ENCODE assay signal across 1 cellular context in the genomic region with DNA sequence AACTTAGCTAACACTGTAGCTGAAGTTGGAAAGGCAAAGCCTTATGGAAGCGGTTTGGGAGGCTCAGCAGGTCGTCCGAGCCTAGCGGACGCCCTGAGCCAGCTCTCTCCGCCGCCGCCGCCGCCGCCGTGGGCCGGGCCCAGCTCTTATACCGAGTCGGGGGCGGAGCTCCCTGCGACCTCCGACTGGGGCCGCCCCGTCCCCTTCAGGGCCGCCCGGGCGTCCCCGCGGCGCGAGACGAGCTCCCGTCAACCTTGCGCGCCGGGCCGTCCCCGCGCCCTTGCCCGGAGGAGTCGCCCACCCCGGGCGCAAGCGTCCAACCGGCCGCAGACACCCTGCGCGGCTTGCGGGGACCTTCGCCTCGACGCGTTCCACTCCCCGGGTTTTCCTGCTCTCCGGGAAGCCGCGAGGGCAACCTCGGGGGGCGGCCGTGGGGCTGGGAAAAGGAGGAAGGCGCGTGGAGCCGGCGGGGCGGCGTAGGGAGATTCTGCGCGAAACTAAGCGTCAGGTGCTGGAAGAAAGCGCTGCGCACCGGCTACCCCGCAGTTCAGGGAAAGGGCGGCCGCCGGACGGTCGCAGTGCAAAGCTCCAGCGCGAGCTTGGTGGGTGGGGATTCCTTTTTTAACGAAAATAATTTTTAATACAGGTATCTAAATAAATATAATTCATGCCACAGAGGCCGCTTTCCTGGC.
TF ChIP-seq lines count a peak whose summit lies in the region.

A gene with protein sequence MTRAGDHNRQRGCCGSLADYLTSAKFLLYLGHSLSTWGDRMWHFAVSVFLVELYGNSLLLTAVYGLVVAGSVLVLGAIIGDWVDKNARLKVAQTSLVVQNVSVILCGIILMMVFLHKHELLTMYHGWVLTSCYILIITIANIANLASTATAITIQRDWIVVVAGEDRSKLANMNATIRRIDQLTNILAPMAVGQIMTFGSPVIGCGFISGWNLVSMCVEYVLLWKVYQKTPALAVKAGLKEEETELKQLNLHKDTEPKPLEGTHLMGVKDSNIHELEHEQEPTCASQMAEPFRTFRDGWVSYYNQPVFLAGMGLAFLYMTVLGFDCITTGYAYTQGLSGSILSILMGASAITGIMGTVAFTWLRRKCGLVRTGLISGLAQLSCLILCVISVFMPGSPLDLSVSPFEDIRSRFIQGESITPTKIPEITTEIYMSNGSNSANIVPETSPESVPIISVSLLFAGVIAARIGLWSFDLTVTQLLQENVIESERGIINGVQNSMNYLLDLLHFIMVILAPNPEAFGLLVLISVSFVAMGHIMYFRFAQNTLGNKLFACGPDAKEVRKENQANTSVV (minus strand): TSS at position 125 of the 692 bp plus-strand sequence. CDS start 326 bp downstream, outside the sequence.

TF ChIP-seq in HepG2, 621 proteins besides CTCF, POLR2A, EP300 and RAD21 (continued from another document and continues in another):
- TF ChIP-seq, protein P1, sequence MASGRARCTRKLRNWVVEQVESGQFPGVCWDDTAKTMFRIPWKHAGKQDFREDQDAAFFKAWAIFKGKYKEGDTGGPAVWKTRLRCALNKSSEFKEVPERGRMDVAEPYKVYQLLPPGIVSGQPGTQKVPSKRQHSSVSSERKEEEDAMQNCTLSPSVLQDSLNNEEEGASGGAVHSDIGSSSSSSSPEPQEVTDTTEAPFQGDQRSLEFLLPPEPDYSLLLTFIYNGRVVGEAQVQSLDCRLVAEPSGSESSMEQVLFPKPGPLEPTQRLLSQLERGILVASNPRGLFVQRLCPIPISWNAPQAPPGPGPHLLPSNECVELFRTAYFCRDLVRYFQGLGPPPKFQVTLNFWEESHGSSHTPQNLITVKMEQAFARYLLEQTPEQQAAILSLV (CRISPR knock-in tag; IDR thresholded peaks at IDR 0.05; ENCODE audit: borderline replicate concordance), result peak; percentile 72; the same call in 1 of the 2 replicates
- TF ChIP-seq PHF8 (CRISPR knock-in tag; IDR thresholded peaks at IDR 0.05), result peak; percentile 91
- TF ChIP-seq, protein P2, sequence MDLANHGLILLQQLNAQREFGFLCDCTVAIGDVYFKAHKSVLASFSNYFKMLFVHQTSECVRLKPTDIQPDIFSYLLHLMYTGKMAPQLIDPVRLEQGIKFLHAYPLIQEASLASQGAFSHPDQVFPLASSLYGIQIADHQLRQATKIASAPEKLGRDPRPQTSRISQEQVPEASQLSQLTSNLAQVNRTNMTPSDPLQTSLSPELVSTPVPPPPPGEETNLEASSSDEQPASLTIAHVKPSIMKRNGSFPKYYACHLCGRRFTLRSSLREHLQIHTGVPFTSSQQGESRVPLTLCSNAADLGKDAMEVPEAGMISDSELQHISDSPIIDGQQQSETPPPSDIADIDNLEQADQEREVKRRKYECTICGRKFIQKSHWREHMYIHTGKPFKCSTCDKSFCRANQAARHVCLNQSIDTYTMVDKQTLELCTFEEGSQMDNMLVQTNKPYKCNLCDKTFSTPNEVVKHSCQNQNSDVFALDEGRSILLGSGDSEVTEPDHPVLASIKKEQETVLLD (CRISPR knock-in tag; IDR thresholded peaks at IDR 0.05; ENCODE audit: low read depth), result peak; percentile 76
- TF ChIP-seq ZMYM2 (CRISPR knock-in tag; IDR thresholded peaks at IDR 0.05), result no peak
- TF ChIP-seq KMT2A (CRISPR knock-in tag; IDR thresholded peaks at IDR 0.05), result peak; percentile 36
- no peak for TF ChIP-seq MYNN (CRISPR knock-in tag; IDR thresholded peaks at IDR 0.05; ENCODE audit: low read depth)
- TF ChIP-seq, protein P3, sequence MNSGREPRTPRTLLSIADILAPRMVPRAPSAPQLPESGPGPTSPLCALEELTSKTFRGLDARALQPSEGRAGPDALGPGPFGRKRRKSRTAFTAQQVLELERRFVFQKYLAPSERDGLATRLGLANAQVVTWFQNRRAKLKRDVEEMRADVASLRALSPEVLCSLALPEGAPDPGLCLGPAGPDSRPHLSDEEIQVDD (CRISPR knock-in tag; IDR thresholded peaks at IDR 0.05; ENCODE audit: borderline replicate concordance), result peak; percentile 17; the same call in 1 of the 2 replicates
- no peak for TF ChIP-seq SOX13 (IDR thresholded peaks at IDR 0.05)
- TF ChIP-seq SOX13 (CRISPR knock-in tag; conservative IDR thresholded peaks at IDR 0.05 in 1 of 2, IDR thresholded peaks at IDR 0.05 in 1 of 2), result peak in 1 of 2 experiments; percentile 39; a peak in 1 of 4 replicates
- TF ChIP-seq ZNF253 (CRISPR knock-in tag; IDR thresholded peaks at IDR 0.05; ENCODE audit: borderline replicate concordance), result peak; percentile 73; the same call in 1 of the 2 replicates
- TF ChIP-seq, protein P4, sequence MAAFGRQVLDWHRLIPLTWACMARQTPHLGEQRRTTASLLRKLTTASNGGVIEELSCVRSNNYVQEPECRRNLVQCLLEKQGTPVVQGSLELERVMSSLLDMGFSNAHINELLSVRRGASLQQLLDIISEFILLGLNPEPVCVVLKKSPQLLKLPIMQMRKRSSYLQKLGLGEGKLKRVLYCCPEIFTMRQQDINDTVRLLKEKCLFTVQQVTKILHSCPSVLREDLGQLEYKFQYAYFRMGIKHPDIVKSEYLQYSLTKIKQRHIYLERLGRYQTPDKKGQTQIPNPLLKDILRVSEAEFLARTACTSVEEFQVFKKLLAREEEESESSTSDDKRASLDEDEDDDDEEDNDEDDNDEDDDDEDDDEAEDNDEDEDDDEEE (CRISPR knock-in tag; IDR thresholded peaks at IDR 0.05), result peak; percentile 70
- TF ChIP-seq ZNF44 (CRISPR knock-in tag; IDR thresholded peaks at IDR 0.05), result 0 out of 2 replicates have a peak, but pooled peaks have one; percentile 63
- TF ChIP-seq FOXK1 (CRISPR knock-in tag; IDR thresholded peaks at IDR 0.05; ENCODE audit: borderline replicate concordance, low read depth), result peak; percentile 21; the same call in 1 of the 2 replicates
- no peak for TF ChIP-seq ZKSCAN1 (IDR thresholded peaks at IDR 0.05; ENCODE audit: low read length)
- TF ChIP-seq, protein P5, sequence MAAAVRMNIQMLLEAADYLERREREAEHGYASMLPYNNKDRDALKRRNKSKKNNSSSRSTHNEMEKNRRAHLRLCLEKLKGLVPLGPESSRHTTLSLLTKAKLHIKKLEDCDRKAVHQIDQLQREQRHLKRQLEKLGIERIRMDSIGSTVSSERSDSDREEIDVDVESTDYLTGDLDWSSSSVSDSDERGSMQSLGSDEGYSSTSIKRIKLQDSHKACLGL (CRISPR knock-in tag; IDR thresholded peaks at IDR 0.05), result peak; percentile 63; the same call in 1 of the 2 replicates
- TF ChIP-seq NBN (conservative IDR thresholded peaks at IDR 0.05), result no peak
- TF ChIP-seq KDM1A (CRISPR knock-in tag; IDR thresholded peaks at IDR 0.05), result no peak
- no peak for TF ChIP-seq BRCA1 (CRISPR knock-in tag; IDR thresholded peaks at IDR 0.05)
- TF ChIP-seq SRSF9 (IDR thresholded peaks at IDR 0.05; ENCODE audit: borderline replicate concordance, insufficient read depth, low read depth, low read length, poor library complexity, severe bottlenecking), result no peak
- TF ChIP-seq ZBTB3 (CRISPR knock-in tag; IDR thresholded peaks at IDR 0.05; ENCODE audit: borderline replicate concordance, low read depth), result no peak
- TF ChIP-seq ZNF263 (CRISPR knock-in tag; IDR thresholded peaks at IDR 0.05), result 0 out of 2 replicates have a peak, but pooled peaks have one; percentile 34
- peak; percentile 95 for TF ChIP-seq TOPORS (CRISPR knock-in tag; IDR thresholded peaks at IDR 0.05)
- peak; percentile 57 for TF ChIP-seq PTBP1 (IDR thresholded peaks at IDR 0.05; ENCODE audit: low read depth, low read length, poor library complexity, severe bottlenecking)
- peak; percentile 10; the same call in 1 of the 2 replicates for TF ChIP-seq RARA (CRISPR knock-in tag; IDR thresholded peaks at IDR 0.05)
- TF ChIP-seq ZNF468 (CRISPR knock-in tag; IDR thresholded peaks at IDR 0.05), result 0 out of 2 replicates have a peak, but pooled peaks have one; percentile 63
- TF ChIP-seq ZNF343 (CRISPR knock-in tag; IDR thresholded peaks at IDR 0.05), result peak; percentile 37; the same call in 1 of the 2 replicates
- TF ChIP-seq, protein P6, sequence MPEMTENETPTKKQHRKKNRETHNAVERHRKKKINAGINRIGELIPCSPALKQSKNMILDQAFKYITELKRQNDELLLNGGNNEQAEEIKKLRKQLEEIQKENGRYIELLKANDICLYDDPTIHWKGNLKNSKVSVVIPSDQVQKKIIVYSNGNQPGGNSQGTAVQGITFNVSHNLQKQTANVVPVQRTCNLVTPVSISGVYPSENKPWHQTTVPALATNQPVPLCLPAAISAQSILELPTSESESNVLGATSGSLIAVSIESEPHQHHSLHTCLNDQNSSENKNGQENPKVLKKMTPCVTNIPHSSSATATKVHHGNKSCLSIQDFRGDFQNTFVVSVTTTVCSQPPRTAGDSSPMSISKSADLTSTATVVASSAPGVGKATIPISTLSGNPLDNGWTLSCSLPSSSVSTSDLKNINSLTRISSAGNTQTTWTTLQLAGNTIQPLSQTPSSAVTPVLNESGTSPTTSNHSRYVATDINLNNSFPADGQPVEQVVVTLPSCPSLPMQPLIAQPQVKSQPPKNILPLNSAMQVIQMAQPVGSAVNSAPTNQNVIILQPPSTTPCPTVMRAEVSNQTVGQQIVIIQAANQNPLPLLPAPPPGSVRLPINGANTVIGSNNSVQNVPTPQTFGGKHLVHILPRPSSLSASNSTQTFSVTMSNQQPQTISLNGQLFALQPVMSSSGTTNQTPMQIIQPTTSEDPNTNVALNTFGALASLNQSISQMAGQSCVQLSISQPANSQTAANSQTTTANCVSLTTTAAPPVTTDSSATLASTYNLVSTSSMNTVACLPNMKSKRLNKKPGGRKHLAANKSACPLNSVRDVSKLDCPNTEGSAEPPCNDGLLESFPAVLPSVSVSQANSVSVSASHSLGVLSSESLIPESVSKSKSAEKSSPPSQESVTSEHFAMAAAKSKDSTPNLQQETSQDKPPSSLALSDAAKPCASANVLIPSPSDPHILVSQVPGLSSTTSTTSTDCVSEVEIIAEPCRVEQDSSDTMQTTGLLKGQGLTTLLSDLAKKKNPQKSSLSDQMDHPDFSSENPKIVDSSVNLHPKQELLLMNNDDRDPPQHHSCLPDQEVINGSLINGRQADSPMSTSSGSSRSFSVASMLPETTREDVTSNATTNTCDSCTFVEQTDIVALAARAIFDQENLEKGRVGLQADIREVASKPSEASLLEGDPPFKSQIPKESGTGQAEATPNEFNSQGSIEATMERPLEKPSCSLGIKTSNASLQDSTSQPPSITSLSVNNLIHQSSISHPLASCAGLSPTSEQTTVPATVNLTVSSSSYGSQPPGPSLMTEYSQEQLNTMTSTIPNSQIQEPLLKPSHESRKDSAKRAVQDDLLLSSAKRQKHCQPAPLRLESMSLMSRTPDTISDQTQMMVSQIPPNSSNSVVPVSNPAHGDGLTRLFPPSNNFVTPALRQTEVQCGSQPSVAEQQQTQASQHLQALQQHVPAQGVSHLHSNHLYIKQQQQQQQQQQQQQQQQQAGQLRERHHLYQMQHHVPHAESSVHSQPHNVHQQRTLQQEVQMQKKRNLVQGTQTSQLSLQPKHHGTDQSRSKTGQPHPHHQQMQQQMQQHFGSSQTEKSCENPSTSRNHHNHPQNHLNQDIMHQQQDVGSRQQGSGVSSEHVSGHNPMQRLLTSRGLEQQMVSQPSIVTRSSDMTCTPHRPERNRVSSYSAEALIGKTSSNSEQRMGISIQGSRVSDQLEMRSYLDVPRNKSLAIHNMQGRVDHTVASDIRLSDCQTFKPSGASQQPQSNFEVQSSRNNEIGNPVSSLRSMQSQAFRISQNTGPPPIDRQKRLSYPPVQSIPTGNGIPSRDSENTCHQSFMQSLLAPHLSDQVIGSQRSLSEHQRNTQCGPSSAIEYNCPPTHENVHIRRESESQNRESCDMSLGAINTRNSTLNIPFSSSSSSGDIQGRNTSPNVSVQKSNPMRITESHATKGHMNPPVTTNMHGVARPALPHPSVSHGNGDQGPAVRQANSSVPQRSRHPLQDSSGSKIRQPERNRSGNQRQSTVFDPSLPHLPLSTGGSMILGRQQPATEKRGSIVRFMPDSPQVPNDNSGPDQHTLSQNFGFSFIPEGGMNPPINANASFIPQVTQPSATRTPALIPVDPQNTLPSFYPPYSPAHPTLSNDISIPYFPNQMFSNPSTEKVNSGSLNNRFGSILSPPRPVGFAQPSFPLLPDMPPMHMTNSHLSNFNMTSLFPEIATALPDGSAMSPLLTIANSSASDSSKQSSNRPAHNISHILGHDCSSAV (CRISPR knock-in tag; IDR thresholded peaks at IDR 0.05; ENCODE audit: borderline replicate concordance), result no peak
- TF ChIP-seq, protein P7, sequence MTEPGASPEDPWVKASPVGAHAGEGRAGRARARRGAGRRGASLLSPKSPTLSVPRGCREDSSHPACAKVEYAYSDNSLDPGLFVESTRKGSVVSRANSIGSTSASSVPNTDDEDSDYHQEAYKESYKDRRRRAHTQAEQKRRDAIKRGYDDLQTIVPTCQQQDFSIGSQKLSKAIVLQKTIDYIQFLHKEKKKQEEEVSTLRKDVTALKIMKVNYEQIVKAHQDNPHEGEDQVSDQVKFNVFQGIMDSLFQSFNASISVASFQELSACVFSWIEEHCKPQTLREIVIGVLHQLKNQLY (CRISPR knock-in tag; IDR thresholded peaks at IDR 0.05), result no peak
- TF ChIP-seq ZNF274 (CRISPR knock-in tag; IDR thresholded peaks at IDR 0.05), result peak; percentile 44; the same call in 1 of the 2 replicates
- TF ChIP-seq, protein P8, sequence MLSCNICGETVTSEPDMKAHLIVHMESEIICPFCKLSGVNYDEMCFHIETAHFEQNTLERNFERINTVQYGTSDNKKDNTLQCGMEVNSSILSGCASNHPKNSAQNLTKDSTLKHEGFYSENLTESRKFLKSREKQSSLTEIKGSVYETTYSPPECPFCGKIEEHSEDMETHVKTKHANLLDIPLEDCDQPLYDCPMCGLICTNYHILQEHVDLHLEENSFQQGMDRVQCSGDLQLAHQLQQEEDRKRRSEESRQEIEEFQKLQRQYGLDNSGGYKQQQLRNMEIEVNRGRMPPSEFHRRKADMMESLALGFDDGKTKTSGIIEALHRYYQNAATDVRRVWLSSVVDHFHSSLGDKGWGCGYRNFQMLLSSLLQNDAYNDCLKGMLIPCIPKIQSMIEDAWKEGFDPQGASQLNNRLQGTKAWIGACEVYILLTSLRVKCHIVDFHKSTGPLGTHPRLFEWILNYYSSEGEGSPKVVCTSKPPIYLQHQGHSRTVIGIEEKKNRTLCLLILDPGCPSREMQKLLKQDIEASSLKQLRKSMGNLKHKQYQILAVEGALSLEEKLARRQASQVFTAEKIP (CRISPR knock-in tag; IDR thresholded peaks at IDR 0.05; ENCODE audit: borderline replicate concordance), result no peak
- TF ChIP-seq, protein P9, sequence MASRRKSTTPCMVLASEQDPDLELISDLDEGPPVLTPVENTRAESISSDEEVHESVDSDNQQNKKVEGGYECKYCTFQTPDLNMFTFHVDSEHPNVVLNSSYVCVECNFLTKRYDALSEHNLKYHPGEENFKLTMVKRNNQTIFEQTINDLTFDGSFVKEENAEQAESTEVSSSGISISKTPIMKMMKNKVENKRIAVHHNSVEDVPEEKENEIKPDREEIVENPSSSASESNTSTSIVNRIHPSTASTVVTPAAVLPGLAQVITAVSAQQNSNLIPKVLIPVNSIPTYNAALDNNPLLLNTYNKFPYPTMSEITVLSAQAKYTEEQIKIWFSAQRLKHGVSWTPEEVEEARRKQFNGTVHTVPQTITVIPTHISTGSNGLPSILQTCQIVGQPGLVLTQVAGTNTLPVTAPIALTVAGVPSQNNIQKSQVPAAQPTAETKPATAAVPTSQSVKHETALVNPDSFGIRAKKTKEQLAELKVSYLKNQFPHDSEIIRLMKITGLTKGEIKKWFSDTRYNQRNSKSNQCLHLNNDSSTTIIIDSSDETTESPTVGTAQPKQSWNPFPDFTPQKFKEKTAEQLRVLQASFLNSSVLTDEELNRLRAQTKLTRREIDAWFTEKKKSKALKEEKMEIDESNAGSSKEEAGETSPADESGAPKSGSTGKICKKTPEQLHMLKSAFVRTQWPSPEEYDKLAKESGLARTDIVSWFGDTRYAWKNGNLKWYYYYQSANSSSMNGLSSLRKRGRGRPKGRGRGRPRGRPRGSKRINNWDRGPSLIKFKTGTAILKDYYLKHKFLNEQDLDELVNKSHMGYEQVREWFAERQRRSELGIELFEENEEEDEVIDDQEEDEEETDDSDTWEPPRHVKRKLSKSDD (CRISPR knock-in tag; IDR thresholded peaks at IDR 0.05; ENCODE audit: low read depth), result peak; percentile 82; the same call in 1 of the 2 replicates
